In the genomic region with DNA sequence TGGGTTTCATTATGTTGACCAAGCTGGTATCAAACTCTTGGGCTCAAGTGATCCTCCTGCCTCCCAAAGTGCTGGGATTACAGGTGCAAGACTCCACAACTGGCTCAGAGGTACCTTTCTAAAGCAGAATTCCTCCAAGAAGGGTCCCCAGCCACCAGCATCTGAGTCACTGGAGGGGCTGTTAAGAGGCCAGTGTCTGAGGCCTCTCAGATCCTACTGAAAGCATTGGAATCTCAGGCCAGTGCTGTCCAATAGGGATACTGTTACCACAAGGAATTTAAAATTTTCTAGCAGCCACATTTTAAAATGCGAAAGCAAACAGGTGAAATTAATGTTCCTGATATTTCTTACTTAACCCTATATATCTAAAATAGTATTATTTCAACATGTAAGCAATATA, we compare ENCODE assay signal across 29 cellular contexts. TPM values are rescaled to one million over a fixed set of nuclear protein-coding genes. Genes with fewer than 3 reads are reported as not detected.
"Had no signal": no experiment of that assay in that cellular context is flagged by ENCODE, and none has a peak within 500 bp of the region (broad histone marks: within the 10 kb centered on the region; RNA-seq: fewer than 3 reads in every experiment).

No MANE protein-coding gene starts in this region.

- H3K9me3 ChIP-seq: ascending aorta, gastroesophageal sphincter, right lobe of liver, tibial nerve had no signal

- H3K4me1 Mint-ChIP-seq: activated B cell treated with CpG ODN at 0.5 μM for 24 hours; activated naive CD4-positive, alpha-beta T cell treated with anti-CD3 and anti-CD28 coated beads, Interleukin-2, amount 10 ng/mL, durations not matched to agents 7 days and 5 days; activated naive CD8-positive, alpha-beta T cell treated with anti-CD3 and anti-CD28 coated beads, Interleukin-2, amount 10 ng/mL, durations not matched to agents 7 days and 5 days; immature natural killer cell; naive thymus-derived CD4-positive, alpha-beta T cell had no signal

- ATAC-seq: activated CD8-positive, alpha-beta T cell treated with anti-CD3 and anti-CD28 coated beads, Interleukin-2, amount 10 ng/mL, durations not matched to agents 7 days and 5 days; effector memory CD8-positive, alpha-beta T cell; gastroesophageal sphincter; left lobe of liver; naive thymus-derived CD4-positive, alpha-beta T cell had no signal

- H3K36me3 Mint-ChIP-seq: activated naive CD4-positive, alpha-beta T cell treated with anti-CD3 and anti-CD28 coated beads, Interleukin-2, amount 10 ng/mL, durations not matched to agents 7 days and 5 days; activated naive CD8-positive, alpha-beta T cell treated with anti-CD3 and anti-CD28 coated beads, Interleukin-2, amount 10 ng/mL, durations not matched to agents 7 days and 5 days; immature natural killer cell; naive thymus-derived CD4-positive, alpha-beta T cell; neural progenitor cell had no signal

- H3K36me3 ChIP-seq: ascending aorta, brain microvascular endothelial cell, gastroesophageal sphincter, neural progenitor cell, right lobe of liver, tibial nerve had no signal

- H3K27me3 ChIP-seq: ascending aorta, brain microvascular endothelial cell, gastroesophageal sphincter, neural progenitor cell, right lobe of liver, tibial nerve had no signal

- H2AFZ ChIP-seq: neural progenitor cell had no signal

- H3K4me3 Mint-ChIP-seq: activated B cell treated with CpG ODN at 0.5 μM for 24 hours; activated CD8-positive, alpha-beta T cell treated with anti-CD3 and anti-CD28 coated beads, Interleukin-2, amount 10 ng/mL, durations not matched to agents 7 days and 5 days; activated naive CD4-positive, alpha-beta T cell treated with anti-CD3 and anti-CD28 coated beads, Interleukin-2, amount 10 ng/mL, durations not matched to agents 7 days and 5 days; activated naive CD8-positive, alpha-beta T cell treated with anti-CD3 and anti-CD28 coated beads, Interleukin-2, amount 10 ng/mL, durations not matched to agents 7 days and 5 days; effector memory CD8-positive, alpha-beta T cell; immature natural killer cell; naive thymus-derived CD4-positive, alpha-beta T cell; neural progenitor cell had no signal

- H3K4me2 ChIP-seq: neural progenitor cell had no signal

- H3K4me3 ChIP-seq: ascending aorta, gastroesophageal sphincter, neural progenitor cell, right lobe of liver, tibial nerve had no signal

- H3K27ac Mint-ChIP-seq: activated B cell treated with CpG ODN at 0.5 μM for 24 hours; activated CD8-positive, alpha-beta T cell treated with anti-CD3 and anti-CD28 coated beads, Interleukin-2, amount 10 ng/mL, durations not matched to agents 7 days and 5 days; activated naive CD8-positive, alpha-beta T cell treated with anti-CD3 and anti-CD28 coated beads, Interleukin-2, amount 10 ng/mL, durations not matched to agents 7 days and 5 days; effector memory CD8-positive, alpha-beta T cell; immature natural killer cell; naive thymus-derived CD4-positive, alpha-beta T cell had no signal

- H3K27ac ChIP-seq: ascending aorta, brain microvascular endothelial cell, gastroesophageal sphincter, neural progenitor cell, right lobe of liver, tibial nerve had no signal

- H3K9me3 Mint-ChIP-seq: activated B cell treated with CpG ODN at 0.5 μM for 24 hours; activated naive CD4-positive, alpha-beta T cell treated with anti-CD3 and anti-CD28 coated beads, Interleukin-2, amount 10 ng/mL, durations not matched to agents 7 days and 5 days; activated naive CD8-positive, alpha-beta T cell treated with anti-CD3 and anti-CD28 coated beads, Interleukin-2, amount 10 ng/mL, durations not matched to agents 7 days and 5 days; effector memory CD8-positive, alpha-beta T cell; neural progenitor cell had no signal

- H3K4me1 ChIP-seq: ascending aorta, gastroesophageal sphincter, neural progenitor cell, right lobe of liver, tibial nerve had no signal

- H3K9ac ChIP-seq: neural progenitor cell had no signal

- DNase-seq: activated B cell treated with CpG ODN at 0.5 μM for 24 hours; activated CD8-positive, alpha-beta T cell treated with anti-CD3 and anti-CD28 coated beads, Interleukin-2, amount 10 ng/mL, durations not matched to agents 7 days and 5 days; activated gamma-delta T cell; activated naive CD4-positive, alpha-beta T cell treated with anti-CD3 and anti-CD28 coated beads, Interleukin-2, amount 10 ng/mL, durations not matched to agents 7 days and 5 days; activated naive CD8-positive, alpha-beta T cell treated with anti-CD3 and anti-CD28 coated beads, Interleukin-2, amount 10 ng/mL, durations not matched to agents 7 days and 5 days; activated T-cell treated with anti-CD3 and anti-CD28 coated beads for 4 hours; brain microvascular endothelial cell; caudate nucleus; cortex of kidney; effector memory CD8-positive, alpha-beta T cell; erythroblast; hypothalamus; immature natural killer cell; kidney; naive thymus-derived CD4-positive, alpha-beta T cell; occipital lobe; right lobe of liver; stimulated activated CD4-positive, alpha-beta T cell treated with anti-CD3 and anti-CD28 coated beads, Interleukin-15, amount 100 ng/mL, for 24 hours; stimulated activated naive CD4-positive, alpha-beta T cell treated with Interleukin-2 at 50 U/mL for 16 hours; T-helper 2 cell had no signal

RNA-seq across cellular contexts. Expression of a gene that starts 1.3 kb away (rescaled TPM):
- total RNA-seq: activated B cell treated with CpG ODN at 0.5 μM for 24 hours; activated CD8-positive, alpha-beta T cell treated with anti-CD3 and anti-CD28 coated beads, Interleukin-2, amount 10 ng/mL, durations not matched to agents 7 days and 5 days; activated naive CD8-positive, alpha-beta T cell treated with anti-CD3 and anti-CD28 coated beads, Interleukin-2, amount 10 ng/mL, durations not matched to agents 7 days and 5 days; ascending aorta; chondrocyte; gastroesophageal sphincter; kidney; left lobe of liver; lung microvascular endothelial cell; mucosa of gallbladder; naive thymus-derived CD4-positive, alpha-beta T cell; occipital lobe; right lobe of liver; temporal lobe had no signal
- polyA plus RNA-seq: immature natural killer cell; naive thymus-derived CD4-positive, alpha-beta T cell had no signal

RNA-seq across cellular contexts. Expression of a gene that starts 34.5 kb away (rescaled TPM):
- polyA plus RNA-seq: naive thymus-derived CD4-positive, alpha-beta T cell had no signal
